22 cellular contexts compared by ENCODE assay signal in the genomic region with DNA sequence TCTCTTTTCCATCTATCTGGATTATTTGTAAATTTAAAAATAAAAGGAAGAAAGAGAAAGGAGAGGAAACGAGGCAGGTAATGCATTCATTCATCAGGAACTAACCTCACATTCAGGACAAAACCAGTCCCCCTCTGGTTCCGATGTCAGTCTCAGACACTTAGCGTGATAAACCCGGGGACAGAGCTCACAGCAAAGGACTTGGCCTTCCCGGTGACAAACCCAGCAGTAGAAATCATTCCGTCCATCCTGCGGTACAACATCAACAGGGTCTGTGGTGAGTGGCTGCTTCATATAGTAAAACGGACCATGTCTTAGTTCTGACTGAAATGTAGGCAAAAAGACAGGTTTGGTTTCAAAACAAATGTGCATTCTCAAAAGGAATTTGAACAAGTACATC.
"Had no signal": no experiment of that assay in that cellular context is flagged by ENCODE, and none has a peak within 500 bp of the region (broad histone marks: within the 10 kb centered on the region; RNA-seq: fewer than 3 reads in every experiment).

No MANE protein-coding gene starts in this region.

- H3K27ac Mint-ChIP-seq: stimulated activated naive CD8-positive, alpha-beta T cell treated with anti-CD3 and anti-CD28 coated beads, Interleukin-15, Interleukin-2, amounts not matched to agents 100 ng/mL and 50 ng/mL, for 24 hours had no signal

- H3K36me3 ChIP-seq: ovary had no signal

- H3K27ac ChIP-seq: epithelial cell of prostate, esophagus muscularis mucosa, gastrocnemius medialis, left lung, ovary, right atrium auricular region, tibial nerve, upper lobe of right lung, vagina had no signal

- H3K4me3 Mint-ChIP-seq: immature natural killer cell; naive B cell; neural crest cell; stimulated activated effector memory CD8-positive, alpha-beta T cell treated with anti-CD3 and anti-CD28 coated beads, Interleukin-12 subunit alpha, Interleukin-12 subunit beta, amount 100 ng/mL, for 72 hours; stimulated activated naive CD8-positive, alpha-beta T cell treated with anti-CD3 and anti-CD28 coated beads, Interleukin-15, Interleukin-2, amounts not matched to agents 100 ng/mL and 50 ng/mL, for 24 hours had no signal

- H3K9me3 ChIP-seq: esophagus muscularis mucosa, gastrocnemius medialis, left lung, ovary, right atrium auricular region, tibial nerve, upper lobe of right lung, vagina had no signal

- H3K27me3 ChIP-seq: esophagus muscularis mucosa, gastrocnemius medialis, left lung, ovary, right atrium auricular region, tibial nerve, upper lobe of right lung, vagina had no signal

- H3K9me3 Mint-ChIP-seq: immature natural killer cell; naive B cell; neural crest cell; stimulated activated effector memory CD8-positive, alpha-beta T cell treated with anti-CD3 and anti-CD28 coated beads, Interleukin-12 subunit alpha, Interleukin-12 subunit beta, amount 100 ng/mL, for 72 hours; stimulated activated naive CD8-positive, alpha-beta T cell treated with anti-CD3 and anti-CD28 coated beads, Interleukin-15, Interleukin-2, amounts not matched to agents 100 ng/mL and 50 ng/mL, for 24 hours had no signal

- H3K27me3 Mint-ChIP-seq: naive B cell; stimulated activated naive CD8-positive, alpha-beta T cell treated with anti-CD3 and anti-CD28 coated beads, Interleukin-15, Interleukin-2, amounts not matched to agents 100 ng/mL and 50 ng/mL, for 24 hours had no signal

- H3K4me1 Mint-ChIP-seq: neural crest cell had no signal

- DNase-seq: cortex of kidney; effector memory CD4-positive, alpha-beta T cell; gastrocnemius medialis; immature natural killer cell; left lung; mesenchymal stem cell; naive B cell; nucleus accumbens; ovary; small intestine; stimulated activated CD4-positive, alpha-beta T cell treated with anti-CD3 and anti-CD28 coated beads, Interleukin-2, amount 100 ng/mL, for 48 hours; stimulated activated CD8-positive, alpha-beta memory T cell treated with anti-CD3 and anti-CD28 coated beads, Interleukin-4, amount 100 ng/mL, for 48 hours; upper lobe of right lung had no signal

- ATAC-seq: gastrocnemius medialis; left lung; stimulated activated effector memory CD8-positive, alpha-beta T cell treated with anti-CD3 and anti-CD28 coated beads, Interleukin-12 subunit alpha, Interleukin-12 subunit beta, amount 100 ng/mL, for 72 hours; upper lobe of right lung had no signal

- H3K4me3 ChIP-seq: esophagus muscularis mucosa, gastrocnemius medialis, left lung, lung, ovary, right atrium auricular region, tibial nerve, upper lobe of right lung, vagina had no signal
